1 cellular context compared by ENCODE assay signal in the genomic region with DNA sequence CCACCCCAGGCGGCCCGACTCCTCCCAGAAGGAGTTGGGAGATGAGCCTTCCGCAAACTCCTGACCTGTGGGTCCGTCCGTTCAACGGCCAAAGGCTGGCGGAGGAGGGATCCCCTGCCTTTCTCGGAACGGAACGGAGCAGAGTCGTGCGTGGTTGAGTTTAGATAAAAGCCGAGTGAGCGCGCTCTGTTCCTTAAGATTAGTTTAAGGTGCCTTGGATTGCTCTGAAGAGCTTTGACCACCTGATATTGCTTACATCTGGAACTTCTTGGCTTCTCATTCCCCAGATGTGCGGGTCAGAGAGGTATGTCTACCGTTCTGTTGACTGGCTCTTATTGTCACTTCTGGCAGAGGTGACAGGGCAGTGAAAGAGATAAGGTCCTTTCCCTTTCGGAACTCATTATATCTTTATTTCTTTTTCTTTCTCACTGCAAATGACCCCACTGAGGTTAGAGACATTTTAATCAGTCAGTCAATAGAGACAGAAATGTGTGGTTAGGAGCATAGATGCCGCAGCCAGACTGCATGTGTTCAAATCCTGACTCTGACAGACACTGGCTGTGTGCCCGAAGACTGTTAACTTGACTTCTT.
TF ChIP-seq lines count a peak whose summit lies in the region.

TRIM6 (plus strand) TSS at position 27 of the 591 bp plus-strand sequence; CDS start at position 288, 261 bp downstream.

TF ChIP-seq in HepG2, 621 proteins besides CTCF, POLR2A, EP300 and RAD21:
- TF ChIP-seq MYPOP (CRISPR knock-in tag; IDR thresholded peaks at IDR 0.05) (no peak), ZMYM3 (CRISPR knock-in tag; IDR thresholded peaks at IDR 0.05) (no peak), HNRNPK (IDR thresholded peaks at IDR 0.05; ENCODE audit: low read depth, low read length, poor library complexity, severe bottlenecking) (peak; percentile 6), NCOA2 (CRISPR knock-in tag; IDR thresholded peaks at IDR 0.05) (no peak)
